Comparison of ENCODE assay signal across 8 cellular contexts in the genomic region with DNA sequence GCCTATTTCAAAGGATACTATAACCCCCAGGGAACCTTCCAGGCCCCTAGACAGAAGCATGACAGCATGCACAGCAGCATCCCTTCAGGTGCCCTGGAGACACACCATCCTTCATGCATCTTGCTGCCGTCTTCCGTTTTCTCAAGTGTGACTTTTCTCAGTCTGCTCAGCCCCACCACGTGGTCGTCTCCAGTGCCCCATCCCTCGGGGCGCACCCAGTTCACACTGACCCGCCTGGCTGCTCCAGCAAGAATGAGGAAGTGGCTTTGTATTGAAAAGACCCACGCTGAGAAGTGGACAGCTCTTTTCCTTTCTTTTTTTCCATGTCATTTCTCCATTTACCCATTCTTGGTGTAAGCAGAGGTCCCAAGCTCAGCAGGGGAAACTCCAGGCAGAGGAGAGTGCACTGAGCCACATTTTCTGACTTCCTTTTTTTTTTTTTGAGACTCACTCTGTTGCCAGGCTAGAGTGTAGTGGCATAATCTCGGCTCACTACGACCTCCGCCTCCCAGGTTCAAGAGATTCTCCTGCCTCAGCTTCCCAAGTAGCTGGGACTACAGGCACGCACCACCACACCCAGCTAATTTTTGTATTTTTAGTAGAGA. TPM values are rescaled to one million over a fixed set of nuclear protein-coding genes. Genes with fewer than 3 reads are reported as not detected.
DNase-seq lines count a peak whose midpoint lies in the region; TF ChIP-seq lines count a peak whose summit lies in the region.

No MANE protein-coding gene starts in this region.

- H3K4me1 ChIP-seq in ascending aorta, result peaks cover 0 to 3% of the 10 kb centered on the region in 2 donors

- intact Hi-C loops in ascending aorta (cut with DNase I), result no loop called here

- TF ChIP-seq CTCF in GM06990 (IDR thresholded peaks at IDR 0.05; ENCODE audit: insufficient read depth, low read length, poor library complexity, severe bottlenecking) (no peak), ascending aorta (IDR thresholded peaks at IDR 0.05) (no peak)

- peak; percentile 71 for DNase-seq in GM06990 (ENCODE audit: extremely low read depth, insufficient read length)
- DNase-seq in HK-2 (ENCODE audit: unreplicated experiment), result peak; percentile 74
- DNase-seq in ascending aorta (ENCODE audit: low spot score in 2 of 2), result no peak
- DNase-seq in medulla oblongata (ENCODE audit: extremely low spot score), result peak; percentile 73
- no peak for DNase-seq in NCI-H2227 (lab: John Stamatoyannopoulos, UW; ENCODE audit: unreplicated experiment)
- no peak for DNase-seq in NCI-H146 (lab: John Stamatoyannopoulos, UW)
- no peak for DNase-seq in T1000 (lab: John Stamatoyannopoulos, UW)
- DNase-seq in stimulated activated CD8-positive, alpha-beta memory T cell treated with anti-CD3 and anti-CD28 coated beads, Interleukin-4, amount 100 ng/mL, for 48 hours, result no peak

- H3K4me3 ChIP-seq in GM06990 (replicated peaks; ENCODE audit: low read depth, low read length), result no peak overlapping the region
- H3K4me3 ChIP-seq in ascending aorta, result no peak overlapping the region

- no peaks in the 10 kb centered on the region for H3K9me3 ChIP-seq in ascending aorta

- peak overlapping the region; percentile 36 to 52 for H3K27ac ChIP-seq in ascending aorta

- H3K36me3 ChIP-seq in GM06990 (ENCODE audit: control insufficient read depth, insufficient read depth, low read length) (peaks cover 2% of the 10 kb centered on the region; the same call in 1 of the 2 replicates), ascending aorta (peaks cover 22 to 24% of the 10 kb centered on the region in 2 donors)

- H3K27me3 ChIP-seq in GM06990 (replicated peaks; ENCODE audit: control insufficient read depth, insufficient read depth, low read length) (no peaks in the 10 kb centered on the region), ascending aorta (no peaks in the 10 kb centered on the region)

RNA-seq across cellular contexts. Expression of gene SERPINH1, which starts 14.5 kb away (rescaled TPM):
- total RNA-seq in ascending aorta, result 1,290 TPM

RNA-seq across cellular contexts. Expression of gene GDPD5, which starts 50.8 kb away (rescaled TPM):
- 64.6 TPM for total RNA-seq in ascending aorta

Comparison
In these comparisons a context has a peak if more than half of its experiments do, and no peak if none do; other contexts are left out.
1. DNase-seq: peak in GM06990 (single experiment), HK-2 (single experiment) and medulla oblongata (single experiment); none in ascending aorta (0 of 2), NCI-H2227 (single experiment), NCI-H146 (single experiment), T1000 (single experiment) and stimulated activated CD8-positive, alpha-beta memory T cell treated with anti-CD3 and anti-CD28 coated beads, Interleukin-4, amount 100 ng/mL, for 48 hours (single experiment).